ENCODE assay signal across 16 cellular contexts in the genomic region with DNA sequence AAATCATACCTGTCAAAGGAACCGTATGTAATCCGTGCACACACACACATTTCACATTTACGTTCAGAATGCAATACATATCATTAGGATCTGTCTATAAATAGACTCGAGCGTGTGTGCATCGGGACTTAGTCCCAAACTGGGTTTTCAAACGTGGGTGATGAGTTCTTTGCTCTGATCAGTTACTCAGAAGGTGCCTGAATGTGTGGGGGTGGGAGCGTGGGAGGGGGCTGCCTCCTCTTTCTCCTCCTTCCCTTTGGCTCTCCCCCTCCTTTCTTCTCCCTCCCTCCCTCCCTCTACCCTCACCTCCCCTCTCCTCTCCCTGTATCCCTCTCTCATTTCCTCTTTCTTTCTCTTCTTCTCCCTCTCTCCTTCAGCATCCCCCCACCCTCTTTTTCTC.
DNase-seq lines count a peak whose midpoint lies in the region; ATAC-seq and TF ChIP-seq lines count a peak whose summit lies in the region.
"Had no signal": no experiment of that assay in that cellular context is flagged by ENCODE, and none has a peak within 500 bp of the region (broad histone marks: within the 10 kb centered on the region; RNA-seq: fewer than 3 reads in every experiment).

No MANE protein-coding gene starts in this region.

- H3K79me2 ChIP-seq in Karpas-422 (ENCODE audit: low read length): no peaks in the 10 kb centered on the region

- H3K14ac ChIP-seq in neuronal stem cell (ENCODE audit: low read length): no peak overlapping the region

- TF ChIP-seq EP300 in esophagus muscularis mucosa (IDR thresholded peaks at IDR 0.05): no peak

- no peak overlapping the region for H3K27ac ChIP-seq in BLaER1 treated with 17β-estradiol and CSF1 and Interleukin-3, amounts not matched to agents 10 nM and 100 nM
- H3K27ac ChIP-seq in Karpas-422 (ENCODE audit: low read length): no peak overlapping the region
- no peak overlapping the region for H3K27ac ChIP-seq in neuronal stem cell (replicated peaks; ENCODE audit: low read length)
- H3K27ac ChIP-seq in esophagus muscularis mucosa (replicated peaks in 1 of 4): no peak overlapping the region
- H3K27ac ChIP-seq: breast epithelium had no signal

- H3K9me3 ChIP-seq in BLaER1 treated with 17β-estradiol and CSF1 and Interleukin-3, amounts not matched to agents 10 nM and 100 nM (replicated peaks in 1 of 11): no peaks in the 10 kb centered on the region
- no peaks in the 10 kb centered on the region for H3K9me3 ChIP-seq in Karpas-422 (ENCODE audit: low read length)
- no peaks in the 10 kb centered on the region for H3K9me3 ChIP-seq in endocrine pancreas (ENCODE audit: control insufficient read depth, low read length)
- no peaks in the 10 kb centered on the region for H3K9me3 ChIP-seq in neuronal stem cell (replicated peaks in 1 of 2; ENCODE audit: control insufficient read depth in 2 of 2, insufficient read depth in 1 of 2, low read depth in 1 of 2, low read length in 2 of 2)
- H3K9me3 ChIP-seq in esophagus muscularis mucosa: no peaks in the 10 kb centered on the region
- H3K9me3 ChIP-seq: breast epithelium, vagina had no signal

- no peak overlapping the region for H2AFZ ChIP-seq in Karpas-422 (ENCODE audit: low read length)
- H2AFZ ChIP-seq in neuronal stem cell (ENCODE audit: low read length): peak overlapping the region; percentile 86

- H4K8ac ChIP-seq in neuronal stem cell (ENCODE audit: low read depth, low read length): no peak overlapping the region

- no peak overlapping the region for H3K18ac ChIP-seq in neuronal stem cell (ENCODE audit: low read length)

- no peaks in the 10 kb centered on the region for H4K20me1 ChIP-seq in BLaER1 treated with 17β-estradiol and CSF1 and Interleukin-3, amounts not matched to agents 10 nM and 100 nM
- H4K20me1 ChIP-seq in Karpas-422 (ENCODE audit: insufficient read depth, low read depth, low read length): no peaks in the 10 kb centered on the region

- no peaks in the 10 kb centered on the region for H3K36me3 ChIP-seq in BLaER1 treated with 17β-estradiol and CSF1 and Interleukin-3, amounts not matched to agents 10 nM and 100 nM
- no peaks in the 10 kb centered on the region for H3K36me3 ChIP-seq in Karpas-422 (ENCODE audit: insufficient read depth, low read length)
- H3K36me3 ChIP-seq in endocrine pancreas (ENCODE audit: control insufficient read depth, insufficient read depth, low read length): no peaks in the 10 kb centered on the region
- H3K36me3 ChIP-seq in neuronal stem cell (replicated peaks in 1 of 2; ENCODE audit: control insufficient read depth in 2 of 2, insufficient read depth in 2 of 2, low read length in 2 of 2): no peaks in the 10 kb centered on the region
- no peaks in the 10 kb centered on the region for H3K36me3 ChIP-seq in esophagus muscularis mucosa
- H3K36me3 ChIP-seq: breast epithelium, vagina had no signal

- H4K91ac ChIP-seq in neuronal stem cell (ENCODE audit: low read depth, low read length, poor library complexity): no peak overlapping the region

- no peak overlapping the region for H2AK5ac ChIP-seq in neuronal stem cell (ENCODE audit: low read depth, low read length)

- H3K9me2 ChIP-seq in Karpas-422 (replicated peaks; ENCODE audit: insufficient read depth, low read length): no peaks in the 10 kb centered on the region

- no peak overlapping the region for H2BK5ac ChIP-seq in neuronal stem cell (ENCODE audit: low read length)

- ATAC-seq in HG03196 (IDR thresholded peaks at IDR 0.05; ENCODE audit: unreplicated experiment): no peak
- ATAC-seq: natural killer cell had no signal

- DNase-seq in Karpas-422 (no peak), neuronal stem cell (ENCODE audit: low spot score) (no peak), esophagus muscularis mucosa (ENCODE audit: extremely low spot score) (no peak), DMS 273 treated with DMSO at 0.1 percent for 48 hours (lab: John Stamatoyannopoulos, UW) (no peak)
- DNase-seq: activated CD4-positive, alpha-beta memory T cell treated with anti-CD3 and anti-CD28 coated beads for 36 hours; activated T-cell treated with anti-CD3 and anti-CD28 coated beads, Interleukin-2, amount 50 U/mL, for 1 hour; cortex of kidney; natural killer cell; NCI-H1436; NCI-H524 treated with DMSO at 0.1 percent for 48 hours; T1000 had no signal

- H3K79me1 ChIP-seq in neuronal stem cell (ENCODE audit: low read depth, low read length): no peaks in the 10 kb centered on the region

- peaks cover 19 to 42% (median 26%) of the 10 kb centered on the region in 10 experiments; a peak in 19 of 20 replicates for H3K4me1 ChIP-seq in BLaER1 treated with 17β-estradiol and CSF1 and Interleukin-3, amounts not matched to agents 10 nM and 100 nM
- H3K4me1 ChIP-seq in Karpas-422 (ENCODE audit: low read length) (peaks cover 47% of the 10 kb centered on the region), endocrine pancreas (ENCODE audit: control insufficient read depth, insufficient read depth, low read length) (peaks cover 10% of the 10 kb centered on the region), neuronal stem cell (ENCODE audit: control insufficient read depth in 2 of 2, insufficient read depth in 1 of 2, low read depth in 1 of 2, low read length in 2 of 2) (peaks cover 26 to 50% of the 10 kb centered on the region in 2 donors), esophagus muscularis mucosa (peaks cover 25 to 37% (median 28%) of the 10 kb centered on the region in 4 donors)
- H3K4me1 ChIP-seq: vagina had no signal

- TF ChIP-seq CTCF in esophagus muscularis mucosa (IDR thresholded peaks at IDR 0.05): no peak

- no peak for TF ChIP-seq POLR2A in esophagus muscularis mucosa (IDR thresholded peaks at IDR 0.05; ENCODE audit: low read depth)

- H2BK12ac ChIP-seq in neuronal stem cell (ENCODE audit: low read length): no peak overlapping the region

- intact Hi-C loops in esophagus muscularis mucosa (cut with DNase I): no loop called here

- peaks cover 20 to 47% (median 34%) of the 10 kb centered on the region in 11 experiments for H3K27me3 ChIP-seq in BLaER1 treated with 17β-estradiol and CSF1 and Interleukin-3, amounts not matched to agents 10 nM and 100 nM
- H3K27me3 ChIP-seq in Karpas-422 (ENCODE audit: low read length): peaks cover 5% of the 10 kb centered on the region
- H3K27me3 ChIP-seq in endocrine pancreas (ENCODE audit: control insufficient read depth, insufficient read depth, low read length): no peaks in the 10 kb centered on the region
- peaks cover 0 to 8% (median 0%) of the 10 kb centered on the region in 3 experiments for H3K27me3 ChIP-seq in neuronal stem cell (ENCODE audit: control insufficient read depth in 3 of 3, insufficient read depth in 3 of 3, low read depth in 1 of 3, low read length in 3 of 3)
- H3K27me3 ChIP-seq in esophagus muscularis mucosa: peaks cover 0 to 95% (median 8%) of the 10 kb centered on the region in 4 donors
- H3K27me3 ChIP-seq: vagina had no signal

- peak overlapping the region in 10 of 11 experiments; percentile 8 to 58 (median 47); a peak in 16 of 22 replicates for H3K4me2 ChIP-seq in BLaER1 treated with 17β-estradiol and CSF1 and Interleukin-3, amounts not matched to agents 10 nM and 100 nM
- H3K4me2 ChIP-seq in Karpas-422 (ENCODE audit: low read depth, low read length, poor library complexity, severe bottlenecking) (peak overlapping the region; percentile 34), neuronal stem cell (ENCODE audit: insufficient read depth, low read length, poor library complexity, severe bottlenecking) (peak overlapping the region; percentile 37)

- H3K4me3 ChIP-seq in BLaER1 treated with 17β-estradiol and CSF1 and Interleukin-3, amounts not matched to agents 10 nM and 100 nM: no peak overlapping the region
- H3K4me3 ChIP-seq in Karpas-422 (ENCODE audit: low read length) (no peak overlapping the region), endocrine pancreas (ENCODE audit: control insufficient read depth, insufficient read depth, low read length) (peak overlapping the region; percentile 85), neuronal stem cell (ENCODE audit: low read length in 2 of 2) (no peak overlapping the region), esophagus muscularis mucosa (no peak overlapping the region)
- H3K4me3 ChIP-seq: breast epithelium, vagina had no signal

- no peak overlapping the region for H2BK15ac ChIP-seq in neuronal stem cell (ENCODE audit: low read length)

- no peak overlapping the region for H3K4ac ChIP-seq in neuronal stem cell (ENCODE audit: low read length)

- no CpG with 5 or more reads among the region's 8 CpGs for WGBS in neuronal stem cell (ENCODE audit: extremely low coverage in 2 of 2, insufficient read length in 2 of 2, insufficient replicate concordance in 1 of 2), 2 donors
- WGBS in esophagus muscularis mucosa: 5% methylated on average over 8 of the region's 8 CpGs

- H3K9ac ChIP-seq in BLaER1 treated with 17β-estradiol and CSF1 and Interleukin-3, amounts not matched to agents 10 nM and 100 nM: no peak overlapping the region
- no peak overlapping the region for H3K9ac ChIP-seq in Karpas-422 (ENCODE audit: low read length)
- no peak overlapping the region for H3K9ac ChIP-seq in endocrine pancreas (ENCODE audit: control insufficient read depth, insufficient read depth, low read length)
- H3K9ac ChIP-seq in neuronal stem cell (ENCODE audit: low read depth, low read length, poor library complexity): no peak overlapping the region

- H2BK120ac ChIP-seq in neuronal stem cell (ENCODE audit: low read depth, low read length): no peak overlapping the region

- H3K23ac ChIP-seq in neuronal stem cell (ENCODE audit: low read depth, low read length, poor library complexity): no peak overlapping the region
